20 cellular contexts compared by ENCODE assay signal in the genomic region with DNA sequence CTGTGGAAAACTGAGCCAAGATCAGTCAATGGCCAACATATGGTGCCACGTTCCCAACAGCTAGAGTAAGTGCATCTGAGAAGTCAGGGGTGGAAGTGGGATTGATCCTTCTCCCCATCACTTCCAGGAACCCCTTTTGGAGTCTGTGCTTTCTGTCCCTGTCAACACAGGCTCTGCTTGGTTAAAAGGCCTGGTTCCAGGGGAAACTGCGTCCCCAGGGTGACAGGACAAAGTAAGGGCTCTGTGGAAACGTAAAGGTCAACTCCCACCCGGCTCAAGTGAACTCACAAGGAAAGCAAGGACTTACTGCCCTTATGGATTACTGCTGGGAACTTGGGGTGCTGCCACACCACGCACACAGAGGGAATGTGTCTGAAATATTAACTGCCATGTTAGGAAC.
"Had no signal": no experiment of that assay in that cellular context is flagged by ENCODE, and none has a peak within 500 bp of the region (broad histone marks: within the 10 kb centered on the region; RNA-seq: fewer than 3 reads in every experiment).

No MANE protein-coding gene starts in this region.

- H3K4me3 Mint-ChIP-seq: mesothelial cell of epicardium, naive B cell had no signal

- H3K27ac Mint-ChIP-seq: mesothelial cell of epicardium, naive B cell had no signal

- H3K36me3 Mint-ChIP-seq: mesothelial cell of epicardium, naive B cell had no signal

- ATAC-seq: gastrocnemius medialis, heart right ventricle, left lung, left ventricle myocardium superior, lower lobe of right lung, mucosa of descending colon had no signal

- H3K4me1 Mint-ChIP-seq: mesothelial cell of epicardium, naive B cell had no signal

- H3K9me3 Mint-ChIP-seq: mesothelial cell of epicardium had no signal

- H3K27me3 Mint-ChIP-seq: naive B cell had no signal

- DNase-seq: dermis blood vessel endothelial cell; dorsolateral prefrontal cortex; effector CD4-positive, alpha-beta T cell; effector memory CD4-positive, alpha-beta T cell; esophagus squamous epithelium; foreskin fibroblast; foreskin melanocyte; gastrocnemius medialis; glutamatergic neuron; heart right ventricle; hippocampal formation; kidney; kidney glomerular epithelial cell; left lung; left ventricle myocardium superior; lower lobe of right lung; mesenchymal stem cell; mucosa of descending colon; naive B cell had no signal
